In genomic region chr21:26743524-26743923, GRCh38 we compare ENCODE assay signal across 17 cellular contexts.
DNase-seq lines count a peak whose midpoint lies in the region; ATAC-seq and TF ChIP-seq lines count a peak whose summit lies in the region.
"Had no signal": no experiment of that assay in that cellular context is flagged by ENCODE, and none has a peak within 500 bp of the region (broad histone marks: within the 10 kb centered on the region; RNA-seq: fewer than 3 reads in every experiment).

No MANE protein-coding gene starts in this region.

- intact Hi-C loops in dorsolateral prefrontal cortex (cut with DNase I), result no loop called here

- no peak for ATAC-seq in HG03025 (IDR thresholded peaks at IDR 0.05; ENCODE audit: low FRiP score, unreplicated experiment)
- ATAC-seq: A549, HCT116, HepG2 had no signal

- H3K27ac ChIP-seq in dorsolateral prefrontal cortex, result peak overlapping the region in 49 of 59 donors; percentile 2 to 85 (median 57)
- H3K27ac ChIP-seq: A549, BLaER1, GM23248 had no signal

- peaks cover 0 to 3% (median 0%) of the 10 kb centered on the region in 45 donors for H3K27me3 ChIP-seq in dorsolateral prefrontal cortex
- H3K27me3 ChIP-seq: BLaER1 had no signal

- peak; percentile 76 for DNase-seq in SK-N-DZ (ENCODE audit: low spot score)
- peak in 3 of 10 donors; percentile 47 to 60 (median 49) for DNase-seq in dorsolateral prefrontal cortex
- peak; percentile 54 for DNase-seq in medulla oblongata (ENCODE audit: extremely low spot score)
- DNase-seq in putamen (ENCODE audit: low spot score), result peak; percentile 43
- no peak for DNase-seq in MV-4-11 (lab: John Stamatoyannopoulos, UW)
- DNase-seq in kidney glomerular epithelial cell (lab: John Stamatoyannopoulos, UW), result no peak
- DNase-seq in cerebellar cortex (ENCODE audit: low spot score), result no peak
- DNase-seq: Caco-2; CD8-positive, alpha-beta memory T cell; DND-41; GDM1; GM23248 had no signal

- no peak for TF ChIP-seq CTCF in dorsolateral prefrontal cortex (IDR thresholded peaks at IDR 0.05 in 54 of 56, conservative IDR thresholded peaks at IDR 0.05 in 2 of 56; ENCODE audit: low read depth in 1 of 56, partially characterized antibody in 56 of 56)

- H3K4me3 ChIP-seq in dorsolateral prefrontal cortex, result no peak overlapping the region
- H3K4me3 ChIP-seq: A549, BLaER1, GM23248 had no signal

Comparison
In these comparisons a context has a peak if more than half of its experiments do, and no peak if none do; other contexts are left out.
1. DNase-seq: peak in SK-N-DZ (single experiment), medulla oblongata (single experiment) and putamen (single experiment); none in MV-4-11 (single experiment), kidney glomerular epithelial cell (single experiment) and cerebellar cortex (single experiment).